8 cellular contexts compared by ENCODE assay signal in the genomic region with DNA sequence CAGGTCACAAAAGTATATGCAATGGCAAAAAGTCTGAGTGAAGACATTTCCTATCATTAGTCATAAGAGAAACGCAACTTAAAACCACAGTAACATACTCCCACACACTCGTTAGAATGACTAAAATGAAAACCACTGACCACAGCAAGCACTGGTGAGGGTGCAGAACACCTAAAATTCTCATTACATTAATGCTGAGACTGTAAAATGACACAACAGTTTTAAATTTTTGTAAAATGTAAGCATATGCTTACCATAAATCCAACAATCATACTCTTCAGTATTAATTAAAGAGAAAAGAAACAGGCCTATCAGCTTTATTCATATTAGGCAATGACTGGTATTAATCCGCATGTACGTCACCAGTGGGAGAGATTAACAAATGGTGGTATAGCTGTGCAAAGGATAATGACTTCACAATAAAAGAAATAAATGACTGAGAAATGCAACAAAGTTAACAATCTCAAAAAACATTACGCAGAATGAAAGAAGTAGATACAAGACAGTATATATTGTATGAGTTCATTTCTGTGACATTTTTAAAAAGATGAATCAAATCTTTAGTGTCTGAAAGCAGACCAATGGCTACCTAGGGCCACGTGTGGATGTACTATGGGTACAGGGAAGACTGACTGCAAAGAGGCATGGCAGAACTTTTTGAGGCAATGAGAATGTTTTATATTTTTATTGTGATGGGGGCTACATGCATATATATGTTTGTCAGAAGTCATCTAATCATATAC.
DNase-seq lines count a peak whose midpoint lies in the region; ATAC-seq and TF ChIP-seq lines count a peak whose summit lies in the region.

No MANE protein-coding gene starts in this region.

- no peak for TF ChIP-seq POLR2A in adrenal gland (IDR thresholded peaks at IDR 0.05)

- peak; percentile 97 for ATAC-seq in HG02759 (IDR thresholded peaks at IDR 0.05; ENCODE audit: unreplicated experiment)

- H3K36me3 Mint-ChIP-seq in glutamatergic neuron (ENCODE audit: unreplicated experiment), result peaks cover 6% of the 10 kb centered on the region

- H3K4me1 ChIP-seq in adrenal gland (replicated peaks in 1 of 2), result no peaks in the 10 kb centered on the region

- H3K4me1 Mint-ChIP-seq in glutamatergic neuron (ENCODE audit: low read depth, unreplicated experiment), result no peaks in the 10 kb centered on the region

- peaks cover 0 to 5% (median 0%) of the 10 kb centered on the region in 3 donors for H3K9me3 ChIP-seq in adrenal gland (replicated peaks in 1 of 3)

- H3K27me3 ChIP-seq in adrenal gland, result no peaks in the 10 kb centered on the region

- H3K4me3 Mint-ChIP-seq in glutamatergic neuron (ENCODE audit: unreplicated experiment), result no peak overlapping the region

- H3K36me3 ChIP-seq in adrenal gland (replicated peaks in 1 of 2), result no peaks in the 10 kb centered on the region

- H3K27me3 Mint-ChIP-seq in glutamatergic neuron (ENCODE audit: unreplicated experiment), result no peaks in the 10 kb centered on the region

- intact Hi-C loops in adrenal gland (cut with DNase I), result no loop called here

- H3K4me3 ChIP-seq in choroid plexus epithelial cell (ENCODE audit: low read depth, low read length) (no peak overlapping the region), adrenal gland (no peak overlapping the region)

- H3K9me3 Mint-ChIP-seq in glutamatergic neuron (ENCODE audit: unreplicated experiment), result no peaks in the 10 kb centered on the region

- peak; percentile 8 for DNase-seq in activated T-cell treated with anti-CD3 and anti-CD28 coated beads for 1 hour (ENCODE audit: low read depth)
- DNase-seq in activated T-cell treated with anti-CD3 and anti-CD28 coated beads, Interleukin-2, amount 50 U/mL, for 1 hour, result no peak
- peak; percentile 40 to 76 for DNase-seq in NOMO-1 (lab: John Stamatoyannopoulos, UW; ENCODE audit: unreplicated experiment in 2 of 2)
- DNase-seq in choroid plexus epithelial cell (ENCODE audit: low read depth), result peak; percentile 95
- no peak for DNase-seq in NCI-H1417 (lab: John Stamatoyannopoulos, UW)
- DNase-seq in adrenal gland, result no peak
- DNase-seq in glutamatergic neuron, result no peak

- no peak overlapping the region for H3K27ac Mint-ChIP-seq in glutamatergic neuron (ENCODE audit: unreplicated experiment)

- 84 to 89% (median 85%) methylated on average over 6 of the region's 6 CpGs for WGBS in adrenal gland, 4 donors

- TF ChIP-seq CTCF in choroid plexus epithelial cell (conservative IDR thresholded peaks at IDR 0.05; ENCODE audit: low read depth, low read length) (no peak), adrenal gland (IDR thresholded peaks at IDR 0.05) (no peak), glutamatergic neuron (IDR thresholded peaks at IDR 0.05; ENCODE audit: partially characterized antibody, unreplicated experiment) (no peak)

- no peak overlapping the region for H3K27ac ChIP-seq in adrenal gland

Comparison
In these comparisons a context has a peak if more than half of its experiments do, and no peak if none do; other contexts are left out.
1. DNase-seq: peak in activated T-cell treated with anti-CD3 and anti-CD28 coated beads for 1 hour (single experiment), NOMO-1 (2 of 2) and choroid plexus epithelial cell (single experiment); none in activated T-cell treated with anti-CD3 and anti-CD28 coated beads, Interleukin-2, amount 50 U/mL, for 1 hour (single experiment), NCI-H1417 (0 of 3), adrenal gland (0 of 7) and glutamatergic neuron (single experiment).